Comparison of ENCODE assay signal across 22 cellular contexts in genomic region chr15:66897971-66898370, GRCh38.
"Had no signal": no experiment of that assay in that cellular context is flagged by ENCODE, and none has a peak within 500 bp of the region (broad histone marks: within the 10 kb centered on the region; RNA-seq: fewer than 3 reads in every experiment).

No MANE protein-coding gene starts in this region.

- H3K4me2 ChIP-seq: neural progenitor cell had no signal

- H3K36me3 ChIP-seq: esophagus muscularis mucosa, gastroesophageal sphincter, neural progenitor cell, ovary, prostate gland, right lobe of liver, spleen, tibial nerve had no signal

- DNase-seq: effector memory CD4-positive, alpha-beta T cell; immature natural killer cell; kidney; left colon; nucleus accumbens; ovary; retina; spleen; stimulated activated CD4-positive, alpha-beta T cell treated with anti-CD3 and anti-CD28 coated beads, Interleukin-15, amount 100 ng/mL, for 24 hours; stimulated activated CD4-positive, alpha-beta T cell treated with anti-CD3 and anti-CD28 coated beads, Interleukin-1b, Interleukin-23, amount 100 ng/mL, for 48 hours; stimulated activated CD4-positive, alpha-beta T cell treated with anti-CD3 and anti-CD28 coated beads, Interleukin-4, amount 100 ng/mL, for 24 hours; stimulated activated naive CD8-positive, alpha-beta T cell treated with anti-CD3 and anti-CD28 coated beads, Interleukin-15, amount 100 ng/mL, for 72 hours; testis had no signal

- ATAC-seq: gastroesophageal sphincter; left colon; natural killer cell treated with Interleukin-12 subunit alpha and Interleukin-12 subunit beta and Interleukin-15 and Interleukin-18, amount 100 ng/mL, for 72 hours; stimulated activated memory B cell treated with anti-CD40 and anti-IgM and Interleukin-4, amounts not matched to agents 10 μg/mL and 1 μg/mL and 100 μg/mL, for 72 hours; stimulated activated naive CD8-positive, alpha-beta T cell treated with anti-CD3 and anti-CD28 coated beads, Interleukin-15, amount 100 ng/mL, for 72 hours had no signal

- H3K4me3 ChIP-seq: esophagus muscularis mucosa, gastroesophageal sphincter, neural progenitor cell, ovary, prostate gland, right lobe of liver, spleen, testis, tibial nerve had no signal

- H3K9me3 ChIP-seq: esophagus muscularis mucosa, gastroesophageal sphincter, ovary, prostate gland, right lobe of liver, spleen, testis, tibial nerve had no signal

- H3K4me1 ChIP-seq: prostate gland, right lobe of liver, spleen, testis had no signal

- H3K27me3 ChIP-seq: esophagus muscularis mucosa, gastroesophageal sphincter, neural progenitor cell, ovary, right lobe of liver, spleen, testis, tibial nerve had no signal

- H3K9ac ChIP-seq: neural progenitor cell had no signal

- H3K27ac ChIP-seq: epithelial cell of prostate, esophagus muscularis mucosa, gastroesophageal sphincter, neural progenitor cell, ovary, prostate gland, right lobe of liver, spleen, testis, tibial nerve had no signal
